ENCODE assay signal across 2 cellular contexts in the genomic region with DNA sequence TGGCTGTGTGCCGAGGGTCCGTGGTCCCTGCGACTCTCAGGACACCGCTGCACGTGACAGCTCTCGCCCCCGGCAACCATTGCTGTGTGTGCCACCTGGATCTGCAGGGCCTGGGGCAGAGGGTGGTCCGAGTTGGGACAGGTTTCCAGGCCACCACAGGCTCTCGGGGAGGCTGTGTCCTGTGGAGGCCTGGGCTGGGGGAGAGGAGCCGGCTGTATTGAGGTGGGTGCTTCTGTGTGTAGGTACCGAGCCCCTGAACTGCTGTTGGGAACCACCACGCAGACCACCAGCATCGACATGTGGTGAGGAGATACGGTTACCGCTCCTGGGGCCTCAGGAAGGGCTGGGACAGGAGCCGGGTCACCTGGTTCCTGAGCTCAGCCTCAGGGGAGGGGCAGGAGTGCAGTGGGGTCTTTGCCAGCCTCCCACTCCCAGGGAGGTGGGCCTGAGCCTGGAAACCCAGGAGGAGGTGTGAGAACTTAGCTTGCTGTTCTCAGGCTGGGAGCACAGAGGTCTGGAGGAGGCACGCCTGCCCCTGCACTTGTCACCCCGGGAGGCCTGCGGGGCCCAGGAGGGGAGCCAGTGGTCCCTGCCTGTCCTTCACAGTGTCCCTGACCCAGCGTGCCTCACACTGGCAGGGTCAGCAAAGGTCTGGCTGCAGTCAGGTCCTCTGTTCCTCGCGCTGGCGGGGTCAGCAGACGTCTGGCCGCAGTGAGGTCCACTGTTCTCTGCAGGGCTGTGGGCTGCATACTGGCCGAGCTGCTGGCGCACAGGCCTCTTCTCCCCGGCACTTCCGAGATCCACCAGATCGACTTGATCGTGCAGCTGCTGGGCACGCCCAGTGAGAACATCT.
TF ChIP-seq lines count a peak whose summit lies in the region.

No MANE protein-coding gene starts in this region.

TF ChIP-seq in SK-N-SH treated with all-trans-retinoic acid at 6 μM for 48 hours, 23 proteins besides CTCF, POLR2A, EP300 and RAD21 (continued from another document):
- no peak for TF ChIP-seq ZFP3 (CRISPR knock-in tag; IDR thresholded peaks at IDR 0.05)
- TF ChIP-seq ESRRG (CRISPR knock-in tag; IDR thresholded peaks at IDR 0.05) = no peak
- no peak for TF ChIP-seq PPARA (CRISPR knock-in tag; IDR thresholded peaks at IDR 0.05; ENCODE audit: borderline replicate concordance)

TF ChIP-seq in WTC11, 78 proteins besides CTCF, POLR2A, EP300 and RAD21 (continued from another document):
- no peak for TF ChIP-seq AFF4 (CRISPR knock-in tag; IDR thresholded peaks at IDR 0.05; ENCODE audit: borderline replicate concordance)
- no peak for TF ChIP-seq CREB1 (CRISPR knock-in tag; IDR thresholded peaks at IDR 0.05)
- no peak for TF ChIP-seq CREM (CRISPR knock-in tag; IDR thresholded peaks at IDR 0.05)
- TF ChIP-seq ZNF138 (CRISPR knock-in tag; conservative IDR thresholded peaks at IDR 0.05) = no peak
- TF ChIP-seq, protein P1, sequence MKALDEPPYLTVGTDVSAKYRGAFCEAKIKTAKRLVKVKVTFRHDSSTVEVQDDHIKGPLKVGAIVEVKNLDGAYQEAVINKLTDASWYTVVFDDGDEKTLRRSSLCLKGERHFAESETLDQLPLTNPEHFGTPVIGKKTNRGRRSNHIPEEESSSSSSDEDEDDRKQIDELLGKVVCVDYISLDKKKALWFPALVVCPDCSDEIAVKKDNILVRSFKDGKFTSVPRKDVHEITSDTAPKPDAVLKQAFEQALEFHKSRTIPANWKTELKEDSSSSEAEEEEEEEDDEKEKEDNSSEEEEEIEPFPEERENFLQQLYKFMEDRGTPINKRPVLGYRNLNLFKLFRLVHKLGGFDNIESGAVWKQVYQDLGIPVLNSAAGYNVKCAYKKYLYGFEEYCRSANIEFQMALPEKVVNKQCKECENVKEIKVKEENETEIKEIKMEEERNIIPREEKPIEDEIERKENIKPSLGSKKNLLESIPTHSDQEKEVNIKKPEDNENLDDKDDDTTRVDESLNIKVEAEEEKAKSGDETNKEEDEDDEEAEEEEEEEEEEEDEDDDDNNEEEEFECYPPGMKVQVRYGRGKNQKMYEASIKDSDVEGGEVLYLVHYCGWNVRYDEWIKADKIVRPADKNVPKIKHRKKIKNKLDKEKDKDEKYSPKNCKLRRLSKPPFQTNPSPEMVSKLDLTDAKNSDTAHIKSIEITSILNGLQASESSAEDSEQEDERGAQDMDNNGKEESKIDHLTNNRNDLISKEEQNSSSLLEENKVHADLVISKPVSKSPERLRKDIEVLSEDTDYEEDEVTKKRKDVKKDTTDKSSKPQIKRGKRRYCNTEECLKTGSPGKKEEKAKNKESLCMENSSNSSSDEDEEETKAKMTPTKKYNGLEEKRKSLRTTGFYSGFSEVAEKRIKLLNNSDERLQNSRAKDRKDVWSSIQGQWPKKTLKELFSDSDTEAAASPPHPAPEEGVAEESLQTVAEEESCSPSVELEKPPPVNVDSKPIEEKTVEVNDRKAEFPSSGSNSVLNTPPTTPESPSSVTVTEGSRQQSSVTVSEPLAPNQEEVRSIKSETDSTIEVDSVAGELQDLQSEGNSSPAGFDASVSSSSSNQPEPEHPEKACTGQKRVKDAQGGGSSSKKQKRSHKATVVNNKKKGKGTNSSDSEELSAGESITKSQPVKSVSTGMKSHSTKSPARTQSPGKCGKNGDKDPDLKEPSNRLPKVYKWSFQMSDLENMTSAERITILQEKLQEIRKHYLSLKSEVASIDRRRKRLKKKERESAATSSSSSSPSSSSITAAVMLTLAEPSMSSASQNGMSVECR (CRISPR knock-in tag; IDR thresholded peaks at IDR 0.05; ENCODE audit: borderline replicate concordance) = no peak
- TF ChIP-seq ZBTB21 (CRISPR knock-in tag; IDR thresholded peaks at IDR 0.05; ENCODE audit: borderline replicate concordance) = no peak
- TF ChIP-seq NR1H2 (CRISPR knock-in tag; IDR thresholded peaks at IDR 0.05) = no peak
- TF ChIP-seq FOXP1 (CRISPR knock-in tag; IDR thresholded peaks at IDR 0.05; ENCODE audit: borderline replicate concordance) = no peak
